ENCODE assay signal across 19 cellular contexts in genomic region chr12:4156317-4156716, GRCh38.
DNase-seq lines count a peak whose midpoint lies in the region; TF ChIP-seq lines count a peak whose summit lies in the region.
"Had no signal": no experiment of that assay in that cellular context is flagged by ENCODE, and none has a peak within 500 bp of the region (broad histone marks: within the 10 kb centered on the region; RNA-seq: fewer than 3 reads in every experiment).

No MANE protein-coding gene starts in this region.

- no peak for TF ChIP-seq CTCF in OCI-LY3 (IDR thresholded peaks at IDR 0.05; ENCODE audit: low read depth, low read length)
- no peak for TF ChIP-seq CTCF in hepatocyte (IDR thresholded peaks at IDR 0.05; ENCODE audit: poor library complexity)

- H3K9me3 Mint-ChIP-seq in activated naive CD8-positive, alpha-beta T cell (ENCODE audit: low read depth): no peaks in the 10 kb centered on the region
- H3K9me3 Mint-ChIP-seq in activated naive CD8-positive, alpha-beta T cell treated with anti-CD3 and anti-CD28 coated beads for 36 hours: peaks cover 4% of the 10 kb centered on the region
- no peaks in the 10 kb centered on the region for H3K9me3 Mint-ChIP-seq in immature natural killer cell
- H3K9me3 Mint-ChIP-seq: CD8-positive, alpha-beta T cell had no signal

- H3K9me2 ChIP-seq in hepatocyte (replicated peaks; ENCODE audit: insufficient read depth): no peaks in the 10 kb centered on the region

- H3K4me2 ChIP-seq in OCI-LY3 (ENCODE audit: low read length) (no peak overlapping the region), hepatocyte (no peak overlapping the region)

- no peak overlapping the region for H3K4me3 Mint-ChIP-seq in activated naive CD8-positive, alpha-beta T cell
- H3K4me3 Mint-ChIP-seq in activated naive CD8-positive, alpha-beta T cell treated with anti-CD3 and anti-CD28 coated beads for 36 hours: no peak overlapping the region
- peak overlapping the region; percentile 7 to 73 (median 27) for H3K4me3 Mint-ChIP-seq in immature natural killer cell
- H3K4me3 Mint-ChIP-seq: CD8-positive, alpha-beta T cell; nephron progenitor cell had no signal

- H2AFZ ChIP-seq in OCI-LY3 (ENCODE audit: low read depth, low read length): peak overlapping the region; percentile 37; the same call in 1 of the 2 replicates
- H2AFZ ChIP-seq in hepatocyte: no peak overlapping the region

- H3K4me1 ChIP-seq in OCI-LY3 (ENCODE audit: low read length) (peaks cover 81% of the 10 kb centered on the region), hepatocyte (ENCODE audit: insufficient read depth) (peaks cover 5% of the 10 kb centered on the region)
- H3K4me1 ChIP-seq: gastrocnemius medialis, HAP-1, sigmoid colon had no signal

- WGBS in hepatocyte (ENCODE audit: low lambda C conversion rate, missing lambda C conversion rate): 83% methylated on average over 2 of the region's 2 CpGs

- H3K79me2 ChIP-seq in OCI-LY3 (ENCODE audit: low read length): no peaks in the 10 kb centered on the region
- H3K79me2 ChIP-seq in hepatocyte: no peaks in the 10 kb centered on the region

- H4K20me1 ChIP-seq in OCI-LY3 (ENCODE audit: insufficient read depth, low read length) (no peaks in the 10 kb centered on the region), hepatocyte (ENCODE audit: insufficient read depth, poor library complexity, severe bottlenecking) (no peaks in the 10 kb centered on the region)

- peak overlapping the region; percentile 54 for H3K27ac Mint-ChIP-seq in activated naive CD8-positive, alpha-beta T cell
- no peak overlapping the region for H3K27ac Mint-ChIP-seq in activated naive CD8-positive, alpha-beta T cell treated with anti-CD3 and anti-CD28 coated beads for 36 hours
- peak overlapping the region; percentile 57 to 90 (median 76) for H3K27ac Mint-ChIP-seq in immature natural killer cell
- H3K27ac Mint-ChIP-seq: CD8-positive, alpha-beta T cell had no signal

- H3K27me3 ChIP-seq in OCI-LY3 (ENCODE audit: low read depth, low read length): no peaks in the 10 kb centered on the region
- no peaks in the 10 kb centered on the region for H3K27me3 ChIP-seq in hepatocyte
- H3K27me3 ChIP-seq: gastrocnemius medialis, sigmoid colon had no signal

- H3K9me3 ChIP-seq in OCI-LY3 (ENCODE audit: insufficient read depth, low read length) (no peaks in the 10 kb centered on the region), hepatocyte (ENCODE audit: low read depth) (no peaks in the 10 kb centered on the region)
- H3K9me3 ChIP-seq: gastrocnemius medialis, HAP-1, sigmoid colon had no signal

- peaks cover 68% of the 10 kb centered on the region for H3K4me1 Mint-ChIP-seq in activated naive CD8-positive, alpha-beta T cell (ENCODE audit: low read depth)
- peaks cover 78% of the 10 kb centered on the region for H3K4me1 Mint-ChIP-seq in activated naive CD8-positive, alpha-beta T cell treated with anti-CD3 and anti-CD28 coated beads for 36 hours
- peaks cover 56 to 67% of the 10 kb centered on the region in 2 donors for H3K4me1 Mint-ChIP-seq in immature natural killer cell

- H3K27ac ChIP-seq in OCI-LY3 (ENCODE audit: low read length): peak overlapping the region; percentile 30; the same call in 1 of the 2 replicates
- no peak overlapping the region for H3K27ac ChIP-seq in hepatocyte
- H3K27ac ChIP-seq: gastrocnemius medialis, sigmoid colon had no signal

- H3K36me3 Mint-ChIP-seq in activated naive CD8-positive, alpha-beta T cell: peaks cover 4% of the 10 kb centered on the region
- H3K36me3 Mint-ChIP-seq in activated naive CD8-positive, alpha-beta T cell treated with anti-CD3 and anti-CD28 coated beads for 36 hours: peaks cover 9% of the 10 kb centered on the region
- H3K36me3 Mint-ChIP-seq in immature natural killer cell: peaks cover 0 to 3% (median 0%) of the 10 kb centered on the region in 3 donors
- H3K36me3 Mint-ChIP-seq: CD8-positive, alpha-beta T cell had no signal

- no peak overlapping the region for H3K9ac ChIP-seq in OCI-LY3 (ENCODE audit: low read length)

- H3K36me3 ChIP-seq in OCI-LY3 (replicated peaks; ENCODE audit: low read depth, low read length) (no peaks in the 10 kb centered on the region), hepatocyte (replicated peaks; ENCODE audit: insufficient read depth, low read depth) (no peaks in the 10 kb centered on the region)
- H3K36me3 ChIP-seq: gastrocnemius medialis, HAP-1, sigmoid colon had no signal

- no peak overlapping the region for H3K4me3 ChIP-seq in OCI-LY3 (ENCODE audit: low read length)
- no peak overlapping the region for H3K4me3 ChIP-seq in hepatocyte
- H3K4me3 ChIP-seq: gastrocnemius medialis, HAP-1, sigmoid colon had no signal

- H3K27me3 Mint-ChIP-seq in activated naive CD8-positive, alpha-beta T cell: no peaks in the 10 kb centered on the region
- H3K27me3 Mint-ChIP-seq in activated naive CD8-positive, alpha-beta T cell treated with anti-CD3 and anti-CD28 coated beads for 36 hours: no peaks in the 10 kb centered on the region
- H3K27me3 Mint-ChIP-seq in immature natural killer cell (ENCODE audit: low read depth in 3 of 3): peaks cover 0 to 2% (median 0%) of the 10 kb centered on the region in 3 donors

- no peak for DNase-seq in activated naive CD8-positive, alpha-beta T cell treated with anti-CD3 and anti-CD28 coated beads for 36 hours
- DNase-seq in immature natural killer cell (peak in 2 of 3 donors; percentile 15 to 22), hepatocyte (ENCODE audit: low spot score) (no peak), head of caudate nucleus (no peak)
- no peak for DNase-seq in stimulated activated naive CD4-positive, alpha-beta T cell treated with Interleukin-2 at 50 U/mL for 16 hours (lab: John Stamatoyannopoulos, UW)
- DNase-seq: activated gamma-delta T cell; CD8-positive, alpha-beta T cell; gastrocnemius medialis; kidney glomerular epithelial cell; NCI-H1092 treated with DMSO at 0.1 percent for 48 hours; NCI-H2081; NCI-H446 treated with DMSO at 0.1 percent for 48 hours; nephron progenitor cell; NK-92 treated with Interleukin-12 subunit alpha and Interleukin-12 subunit beta, amount 100 ng/mL, for 24 hours; posterior cingulate gyrus; sigmoid colon had no signal

- intact Hi-C loops in head of caudate nucleus (cut with DNase I): no loop called here

Comparison
In these comparisons a context has a peak if more than half of its experiments do, and no peak if none do; other contexts are left out.
1. H3K4me3 Mint-ChIP-seq: peak in immature natural killer cell (5 of 5); none in activated naive CD8-positive, alpha-beta T cell (single experiment) and activated naive CD8-positive, alpha-beta T cell treated with anti-CD3 and anti-CD28 coated beads for 36 hours (single experiment).
2. DNase-seq: peak in immature natural killer cell (2 of 3); none in activated naive CD8-positive, alpha-beta T cell treated with anti-CD3 and anti-CD28 coated beads for 36 hours (single experiment), hepatocyte (single experiment), head of caudate nucleus (0 of 42) and stimulated activated naive CD4-positive, alpha-beta T cell treated with Interleukin-2 at 50 U/mL for 16 hours (single experiment).